Comparison of ENCODE assay signal across 18 cellular contexts in the genomic region with DNA sequence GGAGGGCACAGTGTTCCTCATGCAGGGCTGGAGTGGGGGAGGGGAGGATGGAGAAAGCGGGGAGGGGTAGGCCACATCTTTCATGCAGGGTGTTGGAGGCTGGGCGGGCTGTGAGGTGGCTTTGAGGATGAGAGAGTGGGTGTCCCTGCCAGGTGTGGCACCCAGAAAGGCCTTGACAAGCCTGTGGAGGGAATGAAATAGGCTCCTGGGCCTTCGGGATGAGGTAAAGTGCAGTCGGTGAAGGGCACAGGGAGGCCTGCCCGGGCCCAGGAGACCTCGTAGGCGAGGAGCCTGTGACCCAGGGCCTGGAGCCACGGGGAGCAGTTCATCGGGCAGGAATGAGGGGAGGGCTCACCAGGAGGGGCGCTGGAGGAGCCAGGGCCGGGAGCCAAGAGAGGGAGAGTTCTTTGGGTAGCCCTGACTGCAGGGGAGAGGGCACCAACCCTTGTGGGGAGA. TPM values are rescaled to one million over a fixed set of nuclear protein-coding genes. Genes with fewer than 3 reads are reported as not detected.
A peak's percentile ranks its signal among the peaks of the same experiment; 100 is the strongest.
DNase-seq lines count a peak whose midpoint lies in the region; ATAC-seq and TF ChIP-seq lines count a peak whose summit lies in the region.
"Had no signal": no experiment of that assay in that cellular context is flagged by ENCODE, and none has a peak within 500 bp of the region (broad histone marks: within the 10 kb centered on the region; RNA-seq: fewer than 3 reads in every experiment).

No MANE protein-coding gene starts in this region.

- intact Hi-C loops in tibial artery (cut with DNase I; ENCODE audit: low total_unique reads) (no loop called here), natural killer cell (cut with micrococcal nuclease) (no loop called here)

- H2AFZ ChIP-seq in neural progenitor cell (replicated peaks) = peak overlapping the region; percentile 63
- H2AFZ ChIP-seq: GM23248 had no signal

- H3K36me3 Mint-ChIP-seq in WTC11 = peaks cover 8% of the 10 kb centered on the region
- no peaks in the 10 kb centered on the region for H3K36me3 Mint-ChIP-seq in neural progenitor cell
- no peaks in the 10 kb centered on the region for H3K36me3 Mint-ChIP-seq in natural killer cell

- H3K4me3 Mint-ChIP-seq in WTC11 (no peak overlapping the region), neural progenitor cell (no peak overlapping the region), natural killer cell (no peak overlapping the region)
- H3K4me3 Mint-ChIP-seq: HFFc6 had no signal

- H3K4me2 ChIP-seq in neural progenitor cell = no peak overlapping the region

- H3K9me3 Mint-ChIP-seq in WTC11 (peaks cover 19% of the 10 kb centered on the region), neural progenitor cell (no peaks in the 10 kb centered on the region), natural killer cell (no peaks in the 10 kb centered on the region)

- H3K36me3 ChIP-seq in neural progenitor cell (no peaks in the 10 kb centered on the region), tibial artery (peaks cover 27 to 50% (median 28%) of the 10 kb centered on the region in 3 donors)
- H3K36me3 ChIP-seq in effector memory CD4-positive, alpha-beta T cell (ENCODE audit: control insufficient read depth, insufficient read depth, low read length) = no peaks in the 10 kb centered on the region

- ATAC-seq in WTC11 (peak; percentile 43; the same call in 1 of the 2 replicates), natural killer cell (no peak)

- H3K4me1 ChIP-seq in neural progenitor cell (peaks cover 7% of the 10 kb centered on the region), tibial artery (peaks cover 0 to 41% (median 24%) of the 10 kb centered on the region in 4 donors)
- H3K4me1 ChIP-seq in effector memory CD4-positive, alpha-beta T cell (ENCODE audit: control insufficient read depth, insufficient read depth, low read length, poor library complexity, severe bottlenecking) = peaks cover 4% of the 10 kb centered on the region

- H4K20me1 ChIP-seq in neural progenitor cell (ENCODE audit: low read depth) = peaks cover 5% of the 10 kb centered on the region

- H3K4me3 ChIP-seq in neural progenitor cell = no peak overlapping the region
- H3K4me3 ChIP-seq in tibial artery = no peak overlapping the region
- H3K4me3 ChIP-seq in effector memory CD4-positive, alpha-beta T cell (ENCODE audit: insufficient read depth, low read depth, low read length, poor library complexity, severe bottlenecking) = no peak overlapping the region
- H3K4me3 ChIP-seq: GM23248 had no signal

- in situ Hi-C loops in GM13977 (cut with MboI; ENCODE audit: low pct_unique_long_range_greater_than_20kb, low sequenced_read_pairs, unreplicated experiment) = loop anchor here (25.0 kb wide), 1 partner anchor 211 kb away; the partner anchor contains the start of gene SNAI1

- POLR2A ChIA-PET in WTC11 (lab: Charles Lee) = interaction anchor here (0.7 kb wide), 1 partner anchor 122 kb away, joined by 3 read pairs; no protein-coding TSS in a partner anchor

- H3K27ac ChIP-seq in neural progenitor cell (no peak overlapping the region), tibial artery (peak overlapping the region; percentile 23 to 46)
- H3K27ac ChIP-seq in effector memory CD4-positive, alpha-beta T cell (ENCODE audit: insufficient read depth, low read length, poor library complexity, severe bottlenecking) = no peak overlapping the region
- H3K27ac ChIP-seq: 22Rv1, C4-2B, GM23248 had no signal

- H3K27me3 ChIP-seq in neural progenitor cell = peaks cover 8% of the 10 kb centered on the region
- H3K27me3 ChIP-seq in tibial artery = no peaks in the 10 kb centered on the region
- no peaks in the 10 kb centered on the region for H3K27me3 ChIP-seq in effector memory CD4-positive, alpha-beta T cell (replicated peaks; ENCODE audit: control insufficient read depth, insufficient read depth, low read length, poor library complexity, severe bottlenecking)

- no peaks in the 10 kb centered on the region for H3K79me2 ChIP-seq in neural progenitor cell (ENCODE audit: low read depth)

- H3K9ac ChIP-seq in neural progenitor cell = no peak overlapping the region
- H3K9ac ChIP-seq: GM23248 had no signal

- no peaks in the 10 kb centered on the region for H3F3A ChIP-seq in neural progenitor cell (ENCODE audit: low read depth)

- CTCF ChIA-PET in WTC11 (lab: Charles Lee) = no interaction called here

- no peaks in the 10 kb centered on the region; the same call in none of the 2 replicates for H3K27me3 Mint-ChIP-seq in WTC11 (ENCODE audit: low read depth)
- peaks cover 3% of the 10 kb centered on the region for H3K27me3 Mint-ChIP-seq in neural progenitor cell (ENCODE audit: insufficient read depth, low read depth)
- H3K27me3 Mint-ChIP-seq in natural killer cell (ENCODE audit: low read depth in 2 of 2) = no peaks in the 10 kb centered on the region

- peak; percentile 24 for DNase-seq in DMS 273 (lab: John Stamatoyannopoulos, UW; ENCODE audit: unreplicated experiment)
- no peak for DNase-seq in DMS 273 treated with DMSO at 0.1 percent for 48 hours (lab: John Stamatoyannopoulos, UW)
- DNase-seq in WTC11 (ENCODE audit: low spot score) = peak; percentile 25
- DNase-seq in neural progenitor cell (ENCODE audit: low spot score) = no peak
- DNase-seq in tibial artery = no peak
- DNase-seq in effector memory CD4-positive, alpha-beta T cell = no peak
- DNase-seq in natural killer cell = no peak
- DNase-seq in GM13977 (ENCODE audit: low spot score) = no peak
- DNase-seq: GF-D8, GM23248, HFFc6, NCI-H1105 treated with DMSO at 0.1 percent for 48 hours, NCI-H187 treated with DMSO at 0.1 percent for 48 hours, NCI-H2171 treated with DMSO at 0.1 percent for 48 hours, NCI-H510A, SIG-M5 had no signal

- H3K4me1 Mint-ChIP-seq in WTC11 = peaks cover 41% of the 10 kb centered on the region
- peaks cover 23% of the 10 kb centered on the region for H3K4me1 Mint-ChIP-seq in neural progenitor cell
- H3K4me1 Mint-ChIP-seq in natural killer cell = peaks cover 15% of the 10 kb centered on the region in 2 donors

- H3K9me3 ChIP-seq in neural progenitor cell (ENCODE audit: low read depth) (no peaks in the 10 kb centered on the region), tibial artery (peaks cover 0 to 6% (median 0%) of the 10 kb centered on the region in 3 donors)
- no peaks in the 10 kb centered on the region for H3K9me3 ChIP-seq in effector memory CD4-positive, alpha-beta T cell (ENCODE audit: control insufficient read depth, low read length)

- TF ChIP-seq CTCF in WTC11 (IDR thresholded peaks at IDR 0.05) (no peak), neural progenitor cell (IDR thresholded peaks at IDR 0.05) (no peak), tibial artery (IDR thresholded peaks at IDR 0.05) (no peak), natural killer cell (IDR thresholded peaks at IDR 0.05) (no peak), GM13977 (IDR thresholded peaks at IDR 0.05; ENCODE audit: extremely low read depth, insufficient read depth, missing control alignments) (no peak)

- H3K27ac Mint-ChIP-seq in WTC11 (no peak overlapping the region), neural progenitor cell (no peak overlapping the region), natural killer cell (no peak overlapping the region)

TF ChIP-seq in WTC11, 78 proteins besides CTCF, POLR2A, EP300 and RAD21 (continues in another document):
- TF ChIP-seq NFE2L1 (CRISPR knock-in tag; IDR thresholded peaks at IDR 0.05) (no peak), ZNF423 (CRISPR knock-in tag; IDR thresholded peaks at IDR 0.05) (no peak), NFYB (CRISPR knock-in tag; conservative IDR thresholded peaks at IDR 0.05; ENCODE audit: low read depth) (no peak), EMX1 (CRISPR knock-in tag; IDR thresholded peaks at IDR 0.05) (no peak), TEAD4 (CRISPR knock-in tag; IDR thresholded peaks at IDR 0.05) (no peak), CREM (CRISPR knock-in tag; IDR thresholded peaks at IDR 0.05) (no peak), KAT7 (CRISPR knock-in tag; IDR thresholded peaks at IDR 0.05; ENCODE audit: borderline replicate concordance) (no peak), NR3C1 (CRISPR knock-in tag; conservative IDR thresholded peaks at IDR 0.05; ENCODE audit: low read depth) (no peak), FOXP1 (CRISPR knock-in tag; IDR thresholded peaks at IDR 0.05; ENCODE audit: borderline replicate concordance) (no peak)
- TF ChIP-seq, protein P1, sequence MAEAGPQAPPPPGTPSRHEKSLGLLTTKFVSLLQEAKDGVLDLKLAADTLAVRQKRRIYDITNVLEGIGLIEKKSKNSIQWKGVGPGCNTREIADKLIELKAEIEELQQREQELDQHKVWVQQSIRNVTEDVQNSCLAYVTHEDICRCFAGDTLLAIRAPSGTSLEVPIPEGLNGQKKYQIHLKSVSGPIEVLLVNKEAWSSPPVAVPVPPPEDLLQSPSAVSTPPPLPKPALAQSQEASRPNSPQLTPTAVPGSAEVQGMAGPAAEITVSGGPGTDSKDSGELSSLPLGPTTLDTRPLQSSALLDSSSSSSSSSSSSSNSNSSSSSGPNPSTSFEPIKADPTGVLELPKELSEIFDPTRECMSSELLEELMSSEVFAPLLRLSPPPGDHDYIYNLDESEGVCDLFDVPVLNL (CRISPR knock-in tag; IDR thresholded peaks at IDR 0.05; ENCODE audit: borderline replicate concordance, low read depth) = no peak
- TF ChIP-seq, protein P2, sequence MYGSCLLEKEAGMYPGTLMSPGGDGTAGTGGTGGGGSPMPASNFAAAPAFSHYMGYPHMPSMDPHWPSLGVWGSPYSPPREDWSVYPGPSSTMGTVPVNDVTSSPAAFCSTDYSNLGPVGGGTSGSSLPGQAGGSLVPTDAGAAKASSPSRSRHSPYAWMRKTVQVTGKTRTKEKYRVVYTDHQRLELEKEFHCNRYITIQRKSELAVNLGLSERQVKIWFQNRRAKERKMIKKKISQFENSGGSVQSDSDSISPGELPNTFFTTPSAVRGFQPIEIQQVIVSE (CRISPR knock-in tag; IDR thresholded peaks at IDR 0.05; ENCODE audit: borderline replicate concordance) = no peak
- TF ChIP-seq, protein P3, sequence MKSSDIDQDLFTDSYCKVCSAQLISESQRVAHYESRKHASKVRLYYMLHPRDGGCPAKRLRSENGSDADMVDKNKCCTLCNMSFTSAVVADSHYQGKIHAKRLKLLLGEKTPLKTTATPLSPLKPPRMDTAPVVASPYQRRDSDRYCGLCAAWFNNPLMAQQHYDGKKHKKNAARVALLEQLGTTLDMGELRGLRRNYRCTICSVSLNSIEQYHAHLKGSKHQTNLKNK (CRISPR knock-in tag; IDR thresholded peaks at IDR 0.05) = no peak
- TF ChIP-seq, protein P4, sequence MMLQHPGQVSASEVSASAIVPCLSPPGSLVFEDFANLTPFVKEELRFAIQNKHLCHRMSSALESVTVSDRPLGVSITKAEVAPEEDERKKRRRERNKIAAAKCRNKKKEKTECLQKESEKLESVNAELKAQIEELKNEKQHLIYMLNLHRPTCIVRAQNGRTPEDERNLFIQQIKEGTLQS (CRISPR knock-in tag; conservative IDR thresholded peaks at IDR 0.05) = no peak

RNA-seq across cellular contexts. Expression of gene CEBPB, which starts 7.6 kb away (rescaled TPM):
- total RNA-seq in WTC11 (2021) = 23.5 to 29.1 TPM (median 25.6 TPM) in 3 replicates
- 1.8 and 2.9 TPM in 2 replicates for total RNA-seq in neural progenitor cell (ENCODE audit: low replicate concordance)
- total RNA-seq in natural killer cell = 10 to 100 TPM; 32.1 to 79.8 (median 68.2) TPM

RNA-seq across cellular contexts. Expression of gene PEDS1, which starts 44.7 kb away (rescaled TPM):
- 35.0 to 36.7 TPM (median 35.6 TPM) in 3 replicates for total RNA-seq in WTC11 (2021)
- 9.5 and 21.6 TPM in 2 replicates for total RNA-seq in neural progenitor cell (ENCODE audit: low replicate concordance)
- total RNA-seq in natural killer cell = 10 to 100 TPM; 27.4 to 32.8 (median 31.5) TPM

Comparison
In these comparisons a context has a peak if more than half of its experiments do, and no peak if none do; other contexts are left out.
1. DNase-seq: peak in DMS 273 (single experiment) and WTC11 (single experiment); none in DMS 273 treated with DMSO at 0.1 percent for 48 hours (single experiment), neural progenitor cell (single experiment), tibial artery (0 of 2), effector memory CD4-positive, alpha-beta T cell (0 of 3), natural killer cell (single experiment) and GM13977 (single experiment).
2. H3K27ac ChIP-seq: peak in tibial artery (2 of 2); none in neural progenitor cell (single experiment) and effector memory CD4-positive, alpha-beta T cell (single experiment).